9 cellular contexts compared by ENCODE assay signal in the genomic region with DNA sequence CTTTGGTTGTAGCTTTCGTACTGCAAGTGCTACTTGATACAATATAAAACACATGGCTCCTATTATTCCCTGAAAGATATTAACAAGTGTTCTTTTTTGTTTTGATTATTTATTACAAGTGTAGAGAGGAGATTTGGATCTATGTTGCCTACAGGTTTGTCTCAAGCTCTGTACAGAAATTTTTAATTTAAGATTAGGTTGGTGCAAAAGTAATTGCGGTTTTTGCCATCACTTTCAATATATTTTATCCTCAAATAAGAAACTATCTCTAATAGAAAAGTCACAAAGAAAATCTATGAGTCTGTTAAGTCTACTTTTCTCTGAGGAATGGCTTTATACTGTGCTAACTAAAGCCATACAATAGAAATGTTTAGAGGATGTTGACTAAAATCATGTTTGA.
"Had no signal": no experiment of that assay in that cellular context is flagged by ENCODE, and none has a peak within 500 bp of the region (broad histone marks: within the 10 kb centered on the region; RNA-seq: fewer than 3 reads in every experiment).

No MANE protein-coding gene starts in this region.

- H3K4me3 Mint-ChIP-seq: IgD-negative memory B cell had no signal

- H3K27ac ChIP-seq: GM23248, KMS-11 had no signal

- DNase-seq: GM23248, GOT3, H7, KBM-7 had no signal

- H3K36me3 Mint-ChIP-seq: IgD-negative memory B cell had no signal

- H3K4me1 Mint-ChIP-seq: IgD-negative memory B cell had no signal

- H3K4me2 ChIP-seq: KMS-11 had no signal

- FAIRE-seq: HTR-8/SVneo had no signal

- ATAC-seq: HCT116 had no signal

- H3K9me3 ChIP-seq: HAP-1 had no signal

- H3K9ac ChIP-seq: GM23248, KMS-11 had no signal

- H3K27ac Mint-ChIP-seq: IgD-negative memory B cell had no signal

- H2AFZ ChIP-seq: GM23248 had no signal

- H3K27me3 Mint-ChIP-seq: IgD-negative memory B cell had no signal

- H3K36me3 ChIP-seq: HAP-1 had no signal

- H3K4me3 ChIP-seq: GM23248, HAP-1 had no signal
